Comparison of ENCODE assay signal across 21 cellular contexts in genomic region chr10:23342213-23342884, GRCh38. TPM values are rescaled to one million over a fixed set of nuclear protein-coding genes. Genes with fewer than 3 reads are reported as not detected.
DNase-seq lines count a peak whose midpoint lies in the region; ATAC-seq and TF ChIP-seq lines count a peak whose summit lies in the region.
"Had no signal": no experiment of that assay in that cellular context is flagged by ENCODE, and none has a peak within 500 bp of the region (broad histone marks: within the 10 kb centered on the region; RNA-seq: fewer than 3 reads in every experiment).

No MANE protein-coding gene starts in this region.

- H3K27ac Mint-ChIP-seq in activated naive CD8-positive, alpha-beta T cell treated with anti-CD3 and anti-CD28 coated beads, Interleukin-2, amount 10 ng/mL, durations not matched to agents 7 days and 5 days: peak overlapping the region; percentile 27
- no peak overlapping the region for H3K27ac Mint-ChIP-seq in activated naive CD8-positive, alpha-beta T cell treated with anti-CD3 and anti-CD28 coated beads, Interleukin-2, amount 50 U/mL, for 24 hours
- H3K27ac Mint-ChIP-seq in T-cell (peak overlapping the region; percentile 13 to 79), progenitor cell of endocrine pancreas (no peak overlapping the region)
- H3K27ac Mint-ChIP-seq: CD8-positive, alpha-beta T cell had no signal

- H3K27me3 Mint-ChIP-seq in activated naive CD8-positive, alpha-beta T cell treated with anti-CD3 and anti-CD28 coated beads, Interleukin-2, amount 10 ng/mL, durations not matched to agents 7 days and 5 days: no peaks in the 10 kb centered on the region
- H3K27me3 Mint-ChIP-seq in activated naive CD8-positive, alpha-beta T cell treated with anti-CD3 and anti-CD28 coated beads, Interleukin-2, amount 50 U/mL, for 24 hours: peaks cover 4% of the 10 kb centered on the region
- H3K27me3 Mint-ChIP-seq in T-cell: peaks cover 0 to 4% of the 10 kb centered on the region in 2 donors
- peaks cover 38% of the 10 kb centered on the region for H3K27me3 Mint-ChIP-seq in progenitor cell of endocrine pancreas

- H3K36me3 ChIP-seq in left ventricle myocardium inferior: no peaks in the 10 kb centered on the region
- H3K36me3 ChIP-seq in trophoblast cell (ENCODE audit: control insufficient read depth in 1 of 2, insufficient read depth in 2 of 2, low read length in 2 of 2): no peaks in the 10 kb centered on the region
- H3K36me3 ChIP-seq: sigmoid colon had no signal

- ATAC-seq in activated naive CD8-positive, alpha-beta T cell treated with anti-CD3 and anti-CD28 coated beads, Interleukin-2, amount 10 ng/mL, durations not matched to agents 7 days and 5 days (ENCODE audit: low read depth): no peak
- no peak for ATAC-seq in activated naive CD8-positive, alpha-beta T cell treated with anti-CD3 and anti-CD28 coated beads, Interleukin-2, amount 50 U/mL, for 24 hours
- ATAC-seq in T-cell (replicated peaks in 1 of 4): no peak
- ATAC-seq in HG03159 (IDR thresholded peaks at IDR 0.05; ENCODE audit: unreplicated experiment): no peak
- ATAC-seq: body of pancreas; CD8-positive, alpha-beta T cell; SK-N-SH treated with all-trans-retinoic acid at 6 μM for 48 hours had no signal

- H3K27ac ChIP-seq in left ventricle myocardium inferior (replicated peaks) (peak overlapping the region; percentile 88), trophoblast cell (ENCODE audit: low read depth, low read length) (no peak overlapping the region)
- H3K27ac ChIP-seq: body of pancreas, coronary artery, HL-60, parathyroid adenoma, sigmoid colon had no signal

- no peak overlapping the region for H3K4me3 Mint-ChIP-seq in activated naive CD8-positive, alpha-beta T cell treated with anti-CD3 and anti-CD28 coated beads, Interleukin-2, amount 10 ng/mL, durations not matched to agents 7 days and 5 days
- no peak overlapping the region for H3K4me3 Mint-ChIP-seq in activated naive CD8-positive, alpha-beta T cell treated with anti-CD3 and anti-CD28 coated beads, Interleukin-2, amount 50 U/mL, for 24 hours
- H3K4me3 Mint-ChIP-seq in T-cell: peak overlapping the region in 1 of 3 donors; percentile 86
- H3K4me3 Mint-ChIP-seq in progenitor cell of endocrine pancreas (ENCODE audit: low read depth): no peak overlapping the region

- no peak overlapping the region for H2BK120ac ChIP-seq in trophoblast cell (ENCODE audit: insufficient read depth, low read length, poor library complexity)

- CTCF ChIA-PET in T-cell (lab: Charles Lee): interaction anchor here in 1 of 2 donors (1.2 kb wide), 1 partner anchor 29 kb away, joined by 3 read pairs; no protein-coding TSS in a partner anchor

- no peak overlapping the region for H4K91ac ChIP-seq in trophoblast cell (ENCODE audit: low read depth, low read length)

- H3K27me3 ChIP-seq in left ventricle myocardium inferior (ENCODE audit: low read depth): no peaks in the 10 kb centered on the region
- H3K27me3 ChIP-seq in trophoblast cell (ENCODE audit: insufficient read depth, low read length): peaks cover 15% of the 10 kb centered on the region
- H3K27me3 ChIP-seq: sigmoid colon had no signal

- no peak overlapping the region for H4K8ac ChIP-seq in trophoblast cell (ENCODE audit: low read depth, low read length)

- H3K9me3 ChIP-seq in left ventricle myocardium inferior (replicated peaks) (no peaks in the 10 kb centered on the region), trophoblast cell (ENCODE audit: insufficient read depth, low read depth, low read length) (no peaks in the 10 kb centered on the region)
- H3K9me3 ChIP-seq: body of pancreas, sigmoid colon had no signal

- H2BK12ac ChIP-seq in trophoblast cell (ENCODE audit: low read length): no peak overlapping the region

- WGBS in trophoblast cell (ENCODE audit: extremely low coverage, insufficient coverage, insufficient read length): 92% methylated on average over 1 of the region's 11 CpGs

- POLR2A ChIA-PET in activated naive CD8-positive, alpha-beta T cell treated with anti-CD3 and anti-CD28 coated beads, Interleukin-2, amount 10 ng/mL, durations not matched to agents 7 days and 5 days (lab: Charles Lee): interaction anchor here (1.6 to 3.3 kb wide), 2 partner anchors 20 to 96 kb away, joined by 9 to 19 read pairs; partner anchors contain the start of gene OTUD1
- POLR2A ChIA-PET in T-cell (lab: Charles Lee): interaction anchor here (0.6 to 1.1 kb wide), 3 partner anchors 20 to 105 kb away, joined by 3 read pairs; no protein-coding TSS in a partner anchor

- H3K4ac ChIP-seq in trophoblast cell (ENCODE audit: low read depth, low read length): no peak overlapping the region

- H4K12ac ChIP-seq in trophoblast cell (ENCODE audit: low read depth, low read length): no peak overlapping the region

- H3K4me1 ChIP-seq in left ventricle myocardium inferior: peaks cover 56% of the 10 kb centered on the region
- H3K4me1 ChIP-seq in trophoblast cell (ENCODE audit: control insufficient read depth in 1 of 2, insufficient read depth in 2 of 2, low read length in 2 of 2): peaks cover 3 to 6% of the 10 kb centered on the region in 2 experiments
- H3K4me1 ChIP-seq: parathyroid adenoma had no signal

- peaks cover 32% of the 10 kb centered on the region for H3K4me1 Mint-ChIP-seq in activated naive CD8-positive, alpha-beta T cell treated with anti-CD3 and anti-CD28 coated beads, Interleukin-2, amount 10 ng/mL, durations not matched to agents 7 days and 5 days
- peaks cover 55% of the 10 kb centered on the region for H3K4me1 Mint-ChIP-seq in activated naive CD8-positive, alpha-beta T cell treated with anti-CD3 and anti-CD28 coated beads, Interleukin-2, amount 50 U/mL, for 24 hours
- peaks cover 41 to 46% (median 44%) of the 10 kb centered on the region in 3 donors for H3K4me1 Mint-ChIP-seq in T-cell
- H3K4me1 Mint-ChIP-seq in progenitor cell of endocrine pancreas (ENCODE audit: low read depth): peaks cover 5% of the 10 kb centered on the region

- H3K23ac ChIP-seq in trophoblast cell (ENCODE audit: low read length): no peak overlapping the region

- DNase-seq in activated naive CD8-positive, alpha-beta T cell treated with anti-CD3 and anti-CD28 coated beads, Interleukin-2, amount 10 ng/mL, durations not matched to agents 7 days and 5 days: no peak
- DNase-seq in activated naive CD8-positive, alpha-beta T cell treated with anti-CD3 and anti-CD28 coated beads, Interleukin-2, amount 50 U/mL, for 24 hours: no peak
- DNase-seq in T-cell (no peak), left ventricle myocardium inferior (no peak), trophoblast cell (peak; percentile 23 to 48), progenitor cell of endocrine pancreas (ENCODE audit: low spot score, unreplicated experiment) (no peak), germinal center (ENCODE audit: low spot score) (no peak)
- DNase-seq: body of pancreas; CD8-positive, alpha-beta T cell; DMS153; GF-D8; HFFc6; NCI-H2081 treated with DMSO at 0.1 percent for 48 hours; NCI-H510A; sigmoid colon had no signal

- H3K4me3 ChIP-seq in left ventricle myocardium inferior (no peak overlapping the region), trophoblast cell (ENCODE audit: low read depth, low read length) (no peak overlapping the region)
- H3K4me3 ChIP-seq: body of pancreas, coronary artery, sigmoid colon had no signal

- no peak overlapping the region for H3K9ac ChIP-seq in trophoblast cell (ENCODE audit: low read length)
- H3K9ac ChIP-seq: parathyroid adenoma had no signal

- no peak overlapping the region for H3K4me2 ChIP-seq in trophoblast cell (ENCODE audit: low read length)

- H3K79me2 ChIP-seq in trophoblast cell (ENCODE audit: control insufficient read depth, insufficient read depth, low read length, poor library complexity): no peaks in the 10 kb centered on the region
- H3K79me2 ChIP-seq: parathyroid adenoma had no signal

- no peaks in the 10 kb centered on the region for H3K79me1 ChIP-seq in trophoblast cell (ENCODE audit: low read length)

- no peak overlapping the region for H2AFZ ChIP-seq in trophoblast cell (ENCODE audit: insufficient read depth, low read length, poor library complexity)
- H2AFZ ChIP-seq: parathyroid adenoma had no signal

- TF ChIP-seq CTCF in left ventricle myocardium inferior (IDR thresholded peaks at IDR 0.05; ENCODE audit: borderline replicate concordance): no peak
- TF ChIP-seq CTCF in progenitor cell of endocrine pancreas (IDR thresholded peaks at IDR 0.05; ENCODE audit: unreplicated experiment): no peak

- H2BK5ac ChIP-seq in trophoblast cell (ENCODE audit: low read depth, low read length, poor library complexity): no peak overlapping the region

- intact Hi-C loops in left ventricle myocardium inferior (cut with micrococcal nuclease): no loop called here

- no peak overlapping the region for H2AK5ac ChIP-seq in trophoblast cell (ENCODE audit: low read length)

- H3K9me3 Mint-ChIP-seq in activated naive CD8-positive, alpha-beta T cell treated with anti-CD3 and anti-CD28 coated beads, Interleukin-2, amount 10 ng/mL, durations not matched to agents 7 days and 5 days: no peaks in the 10 kb centered on the region
- H3K9me3 Mint-ChIP-seq in activated naive CD8-positive, alpha-beta T cell treated with anti-CD3 and anti-CD28 coated beads, Interleukin-2, amount 50 U/mL, for 24 hours: no peaks in the 10 kb centered on the region
- no peaks in the 10 kb centered on the region for H3K9me3 Mint-ChIP-seq in T-cell
- no peaks in the 10 kb centered on the region for H3K9me3 Mint-ChIP-seq in progenitor cell of endocrine pancreas (ENCODE audit: low read depth)
- H3K9me3 Mint-ChIP-seq: CD8-positive, alpha-beta T cell; HFFc6 had no signal

- H3K36me3 Mint-ChIP-seq in activated naive CD8-positive, alpha-beta T cell treated with anti-CD3 and anti-CD28 coated beads, Interleukin-2, amount 10 ng/mL, durations not matched to agents 7 days and 5 days: peaks cover 3% of the 10 kb centered on the region
- H3K36me3 Mint-ChIP-seq in activated naive CD8-positive, alpha-beta T cell treated with anti-CD3 and anti-CD28 coated beads, Interleukin-2, amount 50 U/mL, for 24 hours (ENCODE audit: low read depth): no peaks in the 10 kb centered on the region
- H3K36me3 Mint-ChIP-seq in T-cell (no peaks in the 10 kb centered on the region), progenitor cell of endocrine pancreas (ENCODE audit: insufficient read depth) (no peaks in the 10 kb centered on the region)
- H3K36me3 Mint-ChIP-seq: CD8-positive, alpha-beta T cell had no signal

- H3K14ac ChIP-seq in trophoblast cell (ENCODE audit: low read length): no peak overlapping the region

- H3K18ac ChIP-seq in trophoblast cell (ENCODE audit: low read length): no peak overlapping the region

RNA-seq across cellular contexts. Expression of gene C10orf67, which starts 2.2 kb away (rescaled TPM):
- under 1 TPM in 1 of 2 experiments, not detected in 1; 0.20 TPM for total RNA-seq in activated naive CD8-positive, alpha-beta T cell treated with anti-CD3 and anti-CD28 coated beads, Interleukin-2, amount 10 ng/mL, durations not matched to agents 7 days and 5 days
- total RNA-seq in T-cell (under 1 TPM in 1 of 5 donors, not detected in 4; 0.13 TPM), left ventricle myocardium inferior (0.36 TPM), progenitor cell of endocrine pancreas (0.38 TPM in 1 of 2 replicates, not detected in the other)
- polyA plus RNA-seq in trophoblast cell (2013): not detected in 2 replicates
- total RNA-seq: CD8-positive, alpha-beta T cell; liver; sigmoid colon had no signal

Comparison
In these comparisons a context has a peak if more than half of its experiments do, and no peak if none do; other contexts are left out.
1. H3K27ac Mint-ChIP-seq: peak in activated naive CD8-positive, alpha-beta T cell treated with anti-CD3 and anti-CD28 coated beads, Interleukin-2, amount 10 ng/mL, durations not matched to agents 7 days and 5 days (single experiment) and T-cell (2 of 2); none in activated naive CD8-positive, alpha-beta T cell treated with anti-CD3 and anti-CD28 coated beads, Interleukin-2, amount 50 U/mL, for 24 hours (single experiment) and progenitor cell of endocrine pancreas (single experiment).
2. DNase-seq: peak in trophoblast cell (2 of 2); none in activated naive CD8-positive, alpha-beta T cell treated with anti-CD3 and anti-CD28 coated beads, Interleukin-2, amount 10 ng/mL, durations not matched to agents 7 days and 5 days (single experiment), activated naive CD8-positive, alpha-beta T cell treated with anti-CD3 and anti-CD28 coated beads, Interleukin-2, amount 50 U/mL, for 24 hours (single experiment), T-cell (0 of 34), left ventricle myocardium inferior (single experiment), progenitor cell of endocrine pancreas (single experiment) and germinal center (single experiment).